15 cellular contexts compared by ENCODE assay signal in genomic region chr7:130143986-130144618, GRCh38.
DNase-seq lines count a peak whose midpoint lies in the region; ATAC-seq, FAIRE-seq and TF ChIP-seq lines count a peak whose summit lies in the region.
"Had no signal": no experiment of that assay in that cellular context is flagged by ENCODE, and none has a peak within 500 bp of the region (broad histone marks: within the 10 kb centered on the region; RNA-seq: fewer than 3 reads in every experiment).

No MANE protein-coding gene starts in this region.

- peaks cover 64% of the 10 kb centered on the region for H3K4me1 Mint-ChIP-seq in activated B cell treated with CpG ODN at 0.5 μM for 24 hours
- H3K4me1 Mint-ChIP-seq in stimulated activated naive B cell treated with anti-CD40 and anti-IgM and Interleukin-4, amounts not matched to agents 10 μg/mL and 1 μg/mL and 100 μg/mL, for 72 hours: peaks cover 30 to 66% of the 10 kb centered on the region in 2 donors

- H3K4me3 Mint-ChIP-seq in activated B cell treated with CpG ODN at 0.5 μM for 24 hours: no peak overlapping the region
- H3K4me3 Mint-ChIP-seq in stimulated activated naive B cell treated with anti-CD40 and anti-IgM and Interleukin-4, amounts not matched to agents 10 μg/mL and 1 μg/mL and 100 μg/mL, for 72 hours: no peak overlapping the region
- H3K4me3 Mint-ChIP-seq: activated naive CD4-positive, alpha-beta T cell treated with anti-CD3 and anti-CD28 coated beads for 36 hours; stimulated activated naive CD8-positive, alpha-beta T cell treated with anti-CD3 and anti-CD28 coated beads, Interleukin-15, Interleukin-2, amounts not matched to agents 100 ng/mL and 50 ng/mL, for 24 hours had no signal

- no peaks in the 10 kb centered on the region for H3K9me3 Mint-ChIP-seq in activated B cell treated with CpG ODN at 0.5 μM for 24 hours
- no peaks in the 10 kb centered on the region for H3K9me3 Mint-ChIP-seq in stimulated activated naive B cell treated with anti-CD40 and anti-IgM and Interleukin-4, amounts not matched to agents 10 μg/mL and 1 μg/mL and 100 μg/mL, for 72 hours
- H3K9me3 Mint-ChIP-seq: activated naive CD4-positive, alpha-beta T cell treated with anti-CD3 and anti-CD28 coated beads for 36 hours; stimulated activated naive CD8-positive, alpha-beta T cell treated with anti-CD3 and anti-CD28 coated beads, Interleukin-15, Interleukin-2, amounts not matched to agents 100 ng/mL and 50 ng/mL, for 24 hours had no signal

- FAIRE-seq in small intestine (lab: Jason Lieb, UNC): no peak

- no peaks in the 10 kb centered on the region for H3K27me3 ChIP-seq in left lung
- no peaks in the 10 kb centered on the region for H3K27me3 ChIP-seq in small intestine (ENCODE audit: control insufficient read depth in 2 of 2, insufficient read depth in 2 of 2, low read length in 2 of 2)
- no peaks in the 10 kb centered on the region for H3K27me3 ChIP-seq in esophagus muscularis mucosa
- H3K27me3 ChIP-seq in MG63: no peaks in the 10 kb centered on the region

- H3K9me3 ChIP-seq in left lung (no peaks in the 10 kb centered on the region), small intestine (ENCODE audit: control insufficient read depth, low read depth) (no peaks in the 10 kb centered on the region), esophagus muscularis mucosa (no peaks in the 10 kb centered on the region), MG63 (no peaks in the 10 kb centered on the region)
- H3K9me3 ChIP-seq: BLaER1 treated with 17β-estradiol and CSF1 and Interleukin-3, amounts not matched to agents 10 nM and 100 nM had no signal

- no peak for TF ChIP-seq CTCF in activated B cell treated with CpG ODN at 0.5 μM for 24 hours (IDR thresholded peaks at IDR 0.05)
- no peak for TF ChIP-seq CTCF in left lung (IDR thresholded peaks at IDR 0.05)
- no peak for TF ChIP-seq CTCF in esophagus muscularis mucosa (IDR thresholded peaks at IDR 0.05)

- POLR2A ChIA-PET in activated B cell treated with CpG ODN at 0.5 μM for 24 hours (lab: Charles Lee): interaction anchor here (0.7 to 1.3 kb wide), 3 partner anchors 10 to 668 kb away, joined by 3 to 5 read pairs (median 4); no protein-coding TSS in a partner anchor

- CTCF ChIA-PET in activated B cell treated with CpG ODN at 0.5 μM for 24 hours (lab: Charles Lee): no interaction called here

- TF ChIP-seq EP300 in esophagus muscularis mucosa (IDR thresholded peaks at IDR 0.05): no peak

- peak; percentile 31 for DNase-seq in HT-29 (ENCODE audit: low spot score)
- no peak for DNase-seq in activated B cell treated with CpG ODN at 0.5 μM for 24 hours
- no peak for DNase-seq in left lung
- DNase-seq in small intestine: peak; percentile 58
- no peak for DNase-seq in stimulated activated naive B cell treated with anti-CD40 and anti-IgM and Interleukin-4, amounts not matched to agents 10 μg/mL and 1 μg/mL and 100 μg/mL, for 72 hours
- DNase-seq in esophagus muscularis mucosa (ENCODE audit: extremely low spot score): no peak
- DNase-seq in MG63: no peak
- DNase-seq: activated CD8-positive, alpha-beta memory T cell treated with anti-CD3 and anti-CD28 coated beads, Interleukin-2, amount 50 U/mL, for 48 hours; activated naive CD4-positive, alpha-beta T cell treated with anti-CD3 and anti-CD28 coated beads for 36 hours; effector CD4-positive, alpha-beta T cell; occipital lobe had no signal

- H3K4me3 ChIP-seq in left lung (no peak overlapping the region), small intestine (ENCODE audit: low read depth in 1 of 2, low read length in 2 of 2) (no peak overlapping the region), esophagus muscularis mucosa (no peak overlapping the region), MG63 (no peak overlapping the region)
- H3K4me3 ChIP-seq: BLaER1 treated with 17β-estradiol and CSF1 and Interleukin-3, amounts not matched to agents 10 nM and 100 nM; smooth muscle cell had no signal

- intact Hi-C loops in activated B cell treated with CpG ODN at 0.5 μM for 24 hours (cut with micrococcal nuclease) (loop anchor here (5.0 kb wide), 1 partner anchor 298 kb away; the partner anchor contains the start of gene CEP41), left lung (cut with DNase I) (no loop called here), esophagus muscularis mucosa (cut with DNase I) (no loop called here)

- WGBS in small intestine, 3 donors: 29 to 56% (median 53%) methylated on average over 7 to 8 of the region's 8 CpGs
- 90% methylated on average over 8 of the region's 8 CpGs for WGBS in esophagus muscularis mucosa

- H3K27ac ChIP-seq in left lung: peak overlapping the region; percentile 58 to 69
- H3K27ac ChIP-seq in small intestine (ENCODE audit: low read depth in 1 of 2, low read length in 1 of 2): peak overlapping the region in 1 of 2 donors; percentile 88
- H3K27ac ChIP-seq in esophagus muscularis mucosa (replicated peaks in 1 of 4): peak overlapping the region in 1 of 4 donors; percentile 20
- H3K27ac ChIP-seq: BLaER1 treated with 17β-estradiol and CSF1 and Interleukin-3, amounts not matched to agents 10 nM and 100 nM had no signal

- peaks cover 4% of the 10 kb centered on the region for H3K36me3 Mint-ChIP-seq in activated B cell treated with CpG ODN at 0.5 μM for 24 hours (ENCODE audit: low read depth)
- peaks cover 8 to 13% of the 10 kb centered on the region in 2 donors for H3K36me3 Mint-ChIP-seq in stimulated activated naive B cell treated with anti-CD40 and anti-IgM and Interleukin-4, amounts not matched to agents 10 μg/mL and 1 μg/mL and 100 μg/mL, for 72 hours

- no peaks in the 10 kb centered on the region for H3K27me3 Mint-ChIP-seq in activated B cell treated with CpG ODN at 0.5 μM for 24 hours
- no peaks in the 10 kb centered on the region for H3K27me3 Mint-ChIP-seq in stimulated activated naive B cell treated with anti-CD40 and anti-IgM and Interleukin-4, amounts not matched to agents 10 μg/mL and 1 μg/mL and 100 μg/mL, for 72 hours
- H3K27me3 Mint-ChIP-seq: stimulated activated naive CD8-positive, alpha-beta T cell treated with anti-CD3 and anti-CD28 coated beads, Interleukin-15, Interleukin-2, amounts not matched to agents 100 ng/mL and 50 ng/mL, for 24 hours had no signal

- ATAC-seq in activated B cell treated with CpG ODN at 0.5 μM for 24 hours (ENCODE audit: low read depth): no peak
- no peak for ATAC-seq in left lung
- no peak for ATAC-seq in stimulated activated naive B cell treated with anti-CD40 and anti-IgM and Interleukin-4, amounts not matched to agents 10 μg/mL and 1 μg/mL and 100 μg/mL, for 72 hours (replicated peaks)
- ATAC-seq: activated CD4-positive, CD25-positive, alpha-beta regulatory T cell treated with anti-CD3 and anti-CD28 coated beads, Interleukin-2, amount 50 U/mL, for 24 hours had no signal

- H3K27ac Mint-ChIP-seq in activated B cell treated with CpG ODN at 0.5 μM for 24 hours: peak overlapping the region; percentile 18
- H3K27ac Mint-ChIP-seq in stimulated activated naive B cell treated with anti-CD40 and anti-IgM and Interleukin-4, amounts not matched to agents 10 μg/mL and 1 μg/mL and 100 μg/mL, for 72 hours: no peak overlapping the region
- H3K27ac Mint-ChIP-seq: activated naive CD4-positive, alpha-beta T cell treated with anti-CD3 and anti-CD28 coated beads for 36 hours; stimulated activated naive CD8-positive, alpha-beta T cell treated with anti-CD3 and anti-CD28 coated beads, Interleukin-15, Interleukin-2, amounts not matched to agents 100 ng/mL and 50 ng/mL, for 24 hours had no signal

- no peak for TF ChIP-seq POLR2A in esophagus muscularis mucosa (IDR thresholded peaks at IDR 0.05; ENCODE audit: low read depth)

- H3K4me1 ChIP-seq in left lung (peaks cover 22 to 24% of the 10 kb centered on the region in 2 donors), small intestine (ENCODE audit: control insufficient read depth in 2 of 2, insufficient read depth in 1 of 2, low read depth in 1 of 2, low read length in 1 of 2) (peaks cover 0 to 5% of the 10 kb centered on the region in 2 donors), esophagus muscularis mucosa (peaks cover 4 to 40% (median 31%) of the 10 kb centered on the region in 4 donors)

- H3K36me3 ChIP-seq in left lung (peaks cover 0 to 13% of the 10 kb centered on the region in 2 donors), small intestine (ENCODE audit: control insufficient read depth in 2 of 2, insufficient read depth in 2 of 2, low read length in 2 of 2) (no peaks in the 10 kb centered on the region), esophagus muscularis mucosa (peaks cover 0 to 8% (median 6%) of the 10 kb centered on the region in 4 donors), MG63 (no peaks in the 10 kb centered on the region)

Comparison
In these comparisons a context has a peak if more than half of its experiments do, and no peak if none do; other contexts are left out.
1. DNase-seq: peak in HT-29 (single experiment) and small intestine (single experiment); none in activated B cell treated with CpG ODN at 0.5 μM for 24 hours (single experiment), left lung (0 of 2), stimulated activated naive B cell treated with anti-CD40 and anti-IgM and Interleukin-4, amounts not matched to agents 10 μg/mL and 1 μg/mL and 100 μg/mL, for 72 hours (single experiment), esophagus muscularis mucosa (single experiment) and MG63 (single experiment).